ENCODE assay signal across 27 cellular contexts in genomic region chr4:2762048-2762447, GRCh38. TPM values are rescaled to one million over a fixed set of nuclear protein-coding genes. Genes with fewer than 3 reads are reported as not detected.
A peak's percentile ranks its signal among the peaks of the same experiment; 100 is the strongest.
DNase-seq lines count a peak whose midpoint lies in the region; ATAC-seq, FAIRE-seq and TF ChIP-seq lines count a peak whose summit lies in the region.
"Had no signal": no experiment of that assay in that cellular context is flagged by ENCODE, and none has a peak within 500 bp of the region (broad histone marks: within the 10 kb centered on the region; RNA-seq: fewer than 3 reads in every experiment).

No MANE protein-coding gene starts in this region.

- no peak for TF ChIP-seq POLR2A in transverse colon (IDR thresholded peaks at IDR 0.05)
- TF ChIP-seq POLR2A in GM12891 (IDR thresholded peaks at IDR 0.05; ENCODE audit: low read depth, low read length), result no peak

- no peak overlapping the region for H3K27ac ChIP-seq in endodermal cell (ENCODE audit: low read depth, low read length)
- H3K27ac ChIP-seq in osteoblast (ENCODE audit: low read depth, low read length), result no peak overlapping the region
- peak overlapping the region; percentile 82 to 92 (median 88) for H3K27ac ChIP-seq in transverse colon
- H3K27ac ChIP-seq: 22Rv1, brain microvascular endothelial cell, C4-2B, gastroesophageal sphincter, HL-60, lower lobe of right lung, upper lobe of left lung had no signal

- CTCF ChIA-PET in activated naive CD4-positive, alpha-beta T cell treated with anti-CD3 and anti-CD28 coated beads, Interleukin-2, amount 10 ng/mL, durations not matched to agents 7 days and 5 days (lab: Charles Lee), result interaction anchor here (0.8 to 1.5 kb wide), 3 partner anchors 16 to 50 kb away, joined by 3 read pairs; no protein-coding TSS in a partner anchor
- CTCF ChIA-PET in activated naive CD4-positive, alpha-beta T cell treated with anti-CD3 and anti-CD28 coated beads for 36 hours (lab: Charles Lee), result interaction anchor here (0.7 to 2.5 kb wide), 6 partner anchors 42 to 276 kb away, joined by 3 to 11 read pairs (median 4); partner anchors contain the start of genes GRK4 and NOP14

- H3K79me2 ChIP-seq in osteoblast (ENCODE audit: insufficient read depth, low read length), result no peaks in the 10 kb centered on the region

- peaks cover 16% of the 10 kb centered on the region for H3K4me1 Mint-ChIP-seq in activated naive CD4-positive, alpha-beta T cell treated with anti-CD3 and anti-CD28 coated beads, Interleukin-2, amount 10 ng/mL, durations not matched to agents 7 days and 5 days
- peaks cover 2% of the 10 kb centered on the region for H3K4me1 Mint-ChIP-seq in activated naive CD4-positive, alpha-beta T cell treated with anti-CD3 and anti-CD28 coated beads for 36 hours (ENCODE audit: low read depth)
- peaks cover 4% of the 10 kb centered on the region for H3K4me1 Mint-ChIP-seq in endodermal cell

- H3K9me3 ChIP-seq in endodermal cell (ENCODE audit: control insufficient read depth, low read length) (peaks cover 7% of the 10 kb centered on the region), osteoblast (ENCODE audit: low read depth, low read length) (no peaks in the 10 kb centered on the region), transverse colon (no peaks in the 10 kb centered on the region)
- H3K9me3 ChIP-seq: gastroesophageal sphincter, lower lobe of right lung, upper lobe of left lung had no signal

- no peaks in the 10 kb centered on the region for H3K27me3 ChIP-seq in endodermal cell (ENCODE audit: control insufficient read depth, insufficient read depth, low read length, poor library complexity, severe bottlenecking)
- H3K27me3 ChIP-seq in osteoblast (ENCODE audit: insufficient read depth, low read length), result no peaks in the 10 kb centered on the region
- H3K27me3 ChIP-seq in transverse colon, result no peaks in the 10 kb centered on the region
- H3K27me3 ChIP-seq: brain microvascular endothelial cell, gastroesophageal sphincter, upper lobe of left lung had no signal

- no peaks in the 10 kb centered on the region for H4K20me1 ChIP-seq in osteoblast (ENCODE audit: insufficient read depth, low read length)

- H3K9ac ChIP-seq in endodermal cell (ENCODE audit: extremely low read depth, low read length, poor library complexity, severe bottlenecking), result no peak overlapping the region

- H3K4me1 ChIP-seq in endodermal cell (ENCODE audit: control insufficient read depth, insufficient read depth, low read length) (no peaks in the 10 kb centered on the region), osteoblast (ENCODE audit: insufficient read depth, low read length) (peaks cover 3% of the 10 kb centered on the region), transverse colon (peaks cover 4 to 42% (median 25%) of the 10 kb centered on the region in 4 donors)

- no peak overlapping the region for H3K27ac Mint-ChIP-seq in activated naive CD4-positive, alpha-beta T cell treated with anti-CD3 and anti-CD28 coated beads, Interleukin-2, amount 10 ng/mL, durations not matched to agents 7 days and 5 days
- H3K27ac Mint-ChIP-seq in activated naive CD4-positive, alpha-beta T cell treated with anti-CD3 and anti-CD28 coated beads for 36 hours, result no peak overlapping the region
- H3K27ac Mint-ChIP-seq in endodermal cell, result no peak overlapping the region
- H3K27ac Mint-ChIP-seq: activated CD4-positive, alpha-beta memory T cell treated with anti-CD3 and anti-CD28 coated beads for 36 hours; activated T-helper 1 cell treated with anti-CD3 and anti-CD28 coated beads, Interleukin-12 subunit alpha, Interleukin-12 subunit beta, Interleukin-2, Interleukin-4 antibody, amounts not matched to agents 30 ng/mL and 10 ng/mL and 1 ng/mL, durations not matched to agents 14 hours and 24 hours and 36 hours had no signal

- no peaks in the 10 kb centered on the region for H3K36me3 ChIP-seq in endodermal cell (ENCODE audit: control insufficient read depth, insufficient read depth, low read length)
- no peaks in the 10 kb centered on the region for H3K36me3 ChIP-seq in osteoblast (ENCODE audit: insufficient read depth, low read length)
- H3K36me3 ChIP-seq in transverse colon, result no peaks in the 10 kb centered on the region
- H3K36me3 ChIP-seq: brain microvascular endothelial cell, gastroesophageal sphincter, lower lobe of right lung, upper lobe of left lung had no signal

- no peaks in the 10 kb centered on the region for H3K36me3 Mint-ChIP-seq in activated naive CD4-positive, alpha-beta T cell treated with anti-CD3 and anti-CD28 coated beads, Interleukin-2, amount 10 ng/mL, durations not matched to agents 7 days and 5 days
- H3K36me3 Mint-ChIP-seq in activated naive CD4-positive, alpha-beta T cell treated with anti-CD3 and anti-CD28 coated beads for 36 hours (ENCODE audit: low read depth), result no peaks in the 10 kb centered on the region
- H3K36me3 Mint-ChIP-seq in endodermal cell (ENCODE audit: low read depth), result no peaks in the 10 kb centered on the region
- H3K36me3 Mint-ChIP-seq: activated CD4-positive, alpha-beta memory T cell treated with anti-CD3 and anti-CD28 coated beads for 36 hours had no signal

- H3K27me3 Mint-ChIP-seq in activated naive CD4-positive, alpha-beta T cell treated with anti-CD3 and anti-CD28 coated beads, Interleukin-2, amount 10 ng/mL, durations not matched to agents 7 days and 5 days, result peaks cover 44% of the 10 kb centered on the region
- no peaks in the 10 kb centered on the region for H3K27me3 Mint-ChIP-seq in activated naive CD4-positive, alpha-beta T cell treated with anti-CD3 and anti-CD28 coated beads for 36 hours (ENCODE audit: low read depth)
- peaks cover 11% of the 10 kb centered on the region for H3K27me3 Mint-ChIP-seq in endodermal cell (ENCODE audit: insufficient read depth)
- H3K27me3 Mint-ChIP-seq: activated CD4-positive, alpha-beta memory T cell treated with anti-CD3 and anti-CD28 coated beads for 36 hours had no signal

- DNase-seq in activated naive CD4-positive, alpha-beta T cell treated with anti-CD3 and anti-CD28 coated beads, Interleukin-2, amount 10 ng/mL, durations not matched to agents 7 days and 5 days, result peak; percentile 18
- DNase-seq in activated naive CD4-positive, alpha-beta T cell treated with anti-CD3 and anti-CD28 coated beads for 36 hours, result no peak
- DNase-seq in endodermal cell (peak; percentile 47), osteoblast (ENCODE audit: insufficient read length, low spot score, missing footprints) (peak; percentile 38), transverse colon (no peak), left ventricle myocardium superior (no peak), GM12891 (ENCODE audit: insufficient read length, low spot score) (no peak)
- DNase-seq: activated CD8-positive, alpha-beta memory T cell treated with anti-CD3 and anti-CD28 coated beads, Interleukin-2, amount 50 U/mL, for 4 hours; amniotic stem cell; brain microvascular endothelial cell; DND-41; effector CD4-positive, alpha-beta T cell; GF-D8; NCI-H2081 treated with DMSO at 0.1 percent for 48 hours; NCI-H226; stimulated activated CD4-positive, alpha-beta T cell treated with anti-CD3 and anti-CD28 coated beads, Interleukin-4, amount 100 ng/mL, for 24 hours; T-helper 2 cell had no signal

- no peak for FAIRE-seq in GM12891 (lab: Jason Lieb, UNC)

- no peak overlapping the region for H3K4me2 ChIP-seq in osteoblast (ENCODE audit: insufficient read depth, low read length)

- intact Hi-C loops in activated naive CD4-positive, alpha-beta T cell treated with anti-CD3 and anti-CD28 coated beads for 36 hours (cut with micrococcal nuclease), result no loop called here
- intact Hi-C loops in transverse colon (cut with DNase I; ENCODE audit: low total_unique reads) (loop anchor here (5.0 to 10.0 kb wide), 3 partner anchors 113 to 283 kb away; no protein-coding TSS in a partner anchor), left ventricle myocardium superior (cut with micrococcal nuclease) (loop anchor here (10.0 kb wide), 1 partner anchor 53 kb away; no protein-coding TSS in a partner anchor)

- H3K4me3 ChIP-seq in endodermal cell (ENCODE audit: low read length), result no peak overlapping the region
- no peak overlapping the region for H3K4me3 ChIP-seq in osteoblast (ENCODE audit: insufficient read depth, low read length)
- no peak overlapping the region for H3K4me3 ChIP-seq in transverse colon
- H3K4me3 ChIP-seq: gastroesophageal sphincter, lower lobe of right lung, upper lobe of left lung had no signal

- no peak overlapping the region for H3K4me3 Mint-ChIP-seq in activated naive CD4-positive, alpha-beta T cell treated with anti-CD3 and anti-CD28 coated beads, Interleukin-2, amount 10 ng/mL, durations not matched to agents 7 days and 5 days
- no peak overlapping the region for H3K4me3 Mint-ChIP-seq in activated naive CD4-positive, alpha-beta T cell treated with anti-CD3 and anti-CD28 coated beads for 36 hours
- no peak overlapping the region for H3K4me3 Mint-ChIP-seq in endodermal cell
- H3K4me3 Mint-ChIP-seq: activated CD4-positive, alpha-beta memory T cell treated with anti-CD3 and anti-CD28 coated beads for 36 hours; activated T-helper 1 cell treated with anti-CD3 and anti-CD28 coated beads, Interleukin-12 subunit alpha, Interleukin-12 subunit beta, Interleukin-2, Interleukin-4 antibody, amounts not matched to agents 30 ng/mL and 10 ng/mL and 1 ng/mL, durations not matched to agents 14 hours and 24 hours and 36 hours had no signal

- no peaks in the 10 kb centered on the region for H3K9me3 Mint-ChIP-seq in activated naive CD4-positive, alpha-beta T cell treated with anti-CD3 and anti-CD28 coated beads, Interleukin-2, amount 10 ng/mL, durations not matched to agents 7 days and 5 days
- no peaks in the 10 kb centered on the region for H3K9me3 Mint-ChIP-seq in activated naive CD4-positive, alpha-beta T cell treated with anti-CD3 and anti-CD28 coated beads for 36 hours
- peaks cover 10% of the 10 kb centered on the region for H3K9me3 Mint-ChIP-seq in endodermal cell
- H3K9me3 Mint-ChIP-seq: activated CD4-positive, alpha-beta memory T cell treated with anti-CD3 and anti-CD28 coated beads for 36 hours; activated T-helper 1 cell treated with anti-CD3 and anti-CD28 coated beads, Interleukin-12 subunit alpha, Interleukin-12 subunit beta, Interleukin-2, Interleukin-4 antibody, amounts not matched to agents 30 ng/mL and 10 ng/mL and 1 ng/mL, durations not matched to agents 14 hours and 24 hours and 36 hours had no signal

- ATAC-seq in GM21390 (IDR thresholded peaks at IDR 0.05; ENCODE audit: unreplicated experiment) (no peak), left ventricle myocardium superior (no peak)
- ATAC-seq: activated CD4-positive, CD25-positive, alpha-beta regulatory T cell treated with anti-CD3 and anti-CD28 coated beads, Interleukin-2, amount 50 U/mL, for 24 hours; gastroesophageal sphincter had no signal

- WGBS in endodermal cell (ENCODE audit: insufficient coverage in 1 of 2, insufficient read length in 1 of 2), 2 experiments, result 86 to 91% methylated on average over 4 to 5 of the region's 5 CpGs
- 63% methylated on average over 5 of the region's 5 CpGs; no CpG with 5 or more reads in 1 of the 2 donors for WGBS in transverse colon (ENCODE audit: low coverage in 1 of 2), 2 donors

- in situ Hi-C loops in transverse colon (cut with MboI; ENCODE audit: low pct_ligation_motif_present in 1 of 4, low pct_unique_long_range_greater_than_20kb in 1 of 4, low sequenced_read_pairs in 3 of 4), result loop anchor here (10.0 to 25.0 kb wide), 3 partner anchors 175 to 193 kb away; no protein-coding TSS in a partner anchor

- no peak for TF ChIP-seq EP300 in transverse colon (IDR thresholded peaks at IDR 0.05; ENCODE audit: low read depth)

- TF ChIP-seq CTCF in endodermal cell (conservative IDR thresholded peaks at IDR 0.05), result no peak
- TF ChIP-seq CTCF in osteoblast (IDR thresholded peaks at IDR 0.05; ENCODE audit: extremely low read depth, low read depth, low read length), result no peak
- TF ChIP-seq CTCF in transverse colon (IDR thresholded peaks at IDR 0.05), result no peak

- no peak overlapping the region for H2AFZ ChIP-seq in osteoblast (ENCODE audit: low read length)

RNA-seq across cellular contexts. Expression of gene TNIP2, which starts 5.9 kb away (rescaled TPM):
- 10 to 100 TPM; 54.2 to 55.0 TPM for total RNA-seq in activated naive CD4-positive, alpha-beta T cell treated with anti-CD3 and anti-CD28 coated beads for 36 hours
- total RNA-seq in endodermal cell, result 10 to 100 TPM; 33.1 to 36.5 TPM
- 23.3 TPM for polyA plus RNA-seq in endodermal cell (2013, experiment 1 of 2)
- polyA plus RNA-seq in endodermal cell (2013, experiment 2 of 2), result 22.1 TPM
- 37.7 and 44.9 TPM in 2 replicates for total RNA-seq in osteoblast
- total RNA-seq in transverse colon, result 100 to 1,000 TPM in 3 of 4 donors, 10 to 100 TPM in 1; 91.8 to 203 (median 129) TPM
- total RNA-seq in left ventricle myocardium superior, result 24.0 TPM
- 40.6 TPM for polyA plus RNA-seq in GM12891 (2012; ENCODE audit: low read depth, missing spikeins)

RNA-seq across cellular contexts. Expression of gene SH3BP2, which starts 30.8 kb away (rescaled TPM):
- 10 to 100 TPM; 45.7 to 47.4 TPM for total RNA-seq in activated naive CD4-positive, alpha-beta T cell treated with anti-CD3 and anti-CD28 coated beads for 36 hours
- total RNA-seq in endodermal cell, result 10 to 100 TPM; 40.5 to 43.8 TPM
- 28.2 TPM for polyA plus RNA-seq in endodermal cell (2013, experiment 1 of 2)
- polyA plus RNA-seq in endodermal cell (2013, experiment 2 of 2), result 21.3 TPM
- 26.4 and 28.0 TPM in 2 replicates for total RNA-seq in osteoblast
- 100 to 1,000 TPM in 3 of 4 donors, 10 to 100 TPM in 1; 92.6 to 301 (median 117) TPM for total RNA-seq in transverse colon
- total RNA-seq in left ventricle myocardium superior, result 25.6 TPM
- polyA plus RNA-seq in GM12891 (2012; ENCODE audit: low read depth, missing spikeins), result 26.2 TPM

Comparison
In these comparisons a context has a peak if more than half of its experiments do, and no peak if none do; other contexts are left out.
1. DNase-seq: peak in activated naive CD4-positive, alpha-beta T cell treated with anti-CD3 and anti-CD28 coated beads, Interleukin-2, amount 10 ng/mL, durations not matched to agents 7 days and 5 days (single experiment), endodermal cell (single experiment) and osteoblast (single experiment); none in activated naive CD4-positive, alpha-beta T cell treated with anti-CD3 and anti-CD28 coated beads for 36 hours (single experiment), transverse colon (single experiment), left ventricle myocardium superior (single experiment) and GM12891 (single experiment).
2. H3K27ac ChIP-seq: peak in transverse colon (4 of 4); none in endodermal cell (single experiment) and osteoblast (single experiment).